ENCODE assay signal across 22 cellular contexts in genomic region chr13:109357751-109358150, GRCh38.
DNase-seq lines count a peak whose midpoint lies in the region; ATAC-seq, FAIRE-seq and TF ChIP-seq lines count a peak whose summit lies in the region.
"Had no signal": no experiment of that assay in that cellular context is flagged by ENCODE, and none has a peak within 500 bp of the region (broad histone marks: within the 10 kb centered on the region; RNA-seq: fewer than 3 reads in every experiment).

No MANE protein-coding gene starts in this region.

- H3K4me1 ChIP-seq in GM23338 (ENCODE audit: insufficient read depth), result no peaks in the 10 kb centered on the region
- H3K4me1 ChIP-seq in H1 (replicated peaks in 1 of 4; ENCODE audit: control insufficient read depth in 3 of 4, insufficient read depth in 4 of 4, low read length in 3 of 4), result peaks cover 0 to 8% (median 3%) of the 10 kb centered on the region in 4 experiments; a peak in 2 of 7 replicates
- no peaks in the 10 kb centered on the region for H3K4me1 ChIP-seq in mesendoderm (ENCODE audit: control insufficient read depth, low read depth, low read length)
- no peaks in the 10 kb centered on the region for H3K4me1 ChIP-seq in PC-9 (replicated peaks; ENCODE audit: insufficient read depth)

- H3F3A ChIP-seq in GM23338 (replicated peaks; ENCODE audit: low read depth) (no peaks in the 10 kb centered on the region), PC-9 (ENCODE audit: insufficient read depth, low read depth) (no peaks in the 10 kb centered on the region)

- H4K8ac ChIP-seq in H1 (ENCODE audit: extremely low read depth, insufficient read depth, low read length), result no peak overlapping the region
- no peak overlapping the region for H4K8ac ChIP-seq in mesendoderm (ENCODE audit: low read depth, low read length)

- no peak for FAIRE-seq in H1 (lab: Jason Lieb, UNC)
- FAIRE-seq: G401.6 had no signal

- peak; percentile 34; the same call in 1 of the 3 replicates for ATAC-seq in GM23338
- ATAC-seq: T-cell had no signal

- no peaks in the 10 kb centered on the region for H3K27me3 Mint-ChIP-seq in GM23338 (ENCODE audit: insufficient read depth, low read depth, poor library complexity)

- no peak overlapping the region for H3K4me3 Mint-ChIP-seq in GM23338
- H3K4me3 Mint-ChIP-seq: B cell, T-cell had no signal

- WGBS in H1 (ENCODE audit: extremely low coverage in 1 of 2, insufficient coverage in 1 of 2, insufficient read length in 1 of 2, insufficient replicate concordance in 2 of 2, low coverage in 1 of 2, low lambda C conversion rate in 2 of 2, missing lambda C conversion rate in 1 of 2), 2 experiments, result 89% methylated on average over 9 of the region's 9 CpGs; no CpG with 5 or more reads in 1 of the 2 experiments
- WGBS in mesendoderm (ENCODE audit: extremely low coverage, insufficient coverage, low lambda C conversion rate), result no CpG with 5 or more reads among the region's 9 CpGs

- no peak overlapping the region for H3K27ac ChIP-seq in GM23338 (ENCODE audit: low read depth)
- no peak overlapping the region for H3K27ac ChIP-seq in H1 (ENCODE audit: low read depth, low read length)
- H3K27ac ChIP-seq in mesendoderm (ENCODE audit: low read depth, low read length), result no peak overlapping the region
- H3K27ac ChIP-seq in PC-9, result no peak overlapping the region
- H3K27ac ChIP-seq: HL-60 had no signal

- no peak overlapping the region for H3K4me3 ChIP-seq in GM23338
- H3K4me3 ChIP-seq in H1 (ENCODE audit: extremely low read depth in 1 of 4, insufficient read depth in 2 of 4, low read depth in 3 of 4, low read length in 4 of 4), result no peak overlapping the region
- H3K4me3 ChIP-seq in mesendoderm (ENCODE audit: low read length), result no peak overlapping the region
- H3K4me3 ChIP-seq in PC-9, result no peak overlapping the region

- TF ChIP-seq EP300 in H1 (IDR thresholded peaks at IDR 0.05; ENCODE audit: borderline replicate concordance in 1 of 2, low read depth in 2 of 2, low read length in 2 of 2), result no peak

- POLR2A ChIA-PET in H1 (lab: Charles Lee; ENCODE audit: partially characterized antibody) (no interaction called here), PC-9 (lab: Charles Lee; ENCODE audit: unreplicated experiment) (no interaction called here)

- TF ChIP-seq CTCF in GM23338 (conservative IDR thresholded peaks at IDR 0.05; ENCODE audit: low read depth in 2 of 2) (no peak), H1 (IDR thresholded peaks at IDR 0.05; ENCODE audit: control extremely low read depth in 1 of 3, insufficient read depth in 1 of 3, low read depth in 1 of 3, low read length in 3 of 3) (no peak), PC-9 (conservative IDR thresholded peaks at IDR 0.05) (no peak)

- BruUV-seq in PC-9 (replicated peaks; lab: Mats Ljungman, UMichigan), result no TSS peak

- H3K79me1 ChIP-seq in H1 (ENCODE audit: low read depth, low read length), result no peaks in the 10 kb centered on the region
- no peaks in the 10 kb centered on the region for H3K79me1 ChIP-seq in mesendoderm (ENCODE audit: low read length)

- no peak overlapping the region for H3K27ac Mint-ChIP-seq in GM23338
- H3K27ac Mint-ChIP-seq: B cell, T-cell had no signal

- H3K4me2 ChIP-seq in GM23338 (no peak overlapping the region), H1 (ENCODE audit: insufficient read depth in 1 of 2, low read depth in 2 of 2, low read length in 2 of 2) (0 out of 4 replicates have a peak overlapping the region, but pooled peaks of 1 of the 2 experiments have one; percentile 27), mesendoderm (ENCODE audit: low read length) (no peak overlapping the region), PC-9 (no peak overlapping the region)
- H3K4me2 ChIP-seq: SK-N-SH had no signal

- no peaks in the 10 kb centered on the region for H3K9me3 Mint-ChIP-seq in GM23338
- H3K9me3 Mint-ChIP-seq: T-cell had no signal

- no peaks in the 10 kb centered on the region for H3K36me3 Mint-ChIP-seq in GM23338 (ENCODE audit: low read depth)
- H3K36me3 Mint-ChIP-seq: T-cell had no signal

- peak overlapping the region; percentile 63; the same call in 1 of the 2 replicates for H2AFZ ChIP-seq in GM23338
- H2AFZ ChIP-seq in H1 (ENCODE audit: low read length), result 0 out of 2 replicates have a peak overlapping the region, but pooled peaks have one; percentile 13
- H2AFZ ChIP-seq in PC-9, result no peak overlapping the region

- no peak overlapping the region for H2BK20ac ChIP-seq in H1 (ENCODE audit: low read length)

- H4K20me1 ChIP-seq in GM23338 (replicated peaks; ENCODE audit: insufficient read depth) (no peaks in the 10 kb centered on the region), H1 (replicated peaks in 1 of 2; ENCODE audit: control insufficient read depth in 1 of 2, insufficient read depth in 2 of 2, low read length in 2 of 2) (no peaks in the 10 kb centered on the region), PC-9 (ENCODE audit: insufficient read depth) (no peaks in the 10 kb centered on the region)

- peak overlapping the region; percentile 20; the same call in 1 of the 2 replicates for H2BK5ac ChIP-seq in H1 (ENCODE audit: low read depth, low read length)
- no peak overlapping the region for H2BK5ac ChIP-seq in mesendoderm (ENCODE audit: low read length)

- H3K18ac ChIP-seq in H1 (ENCODE audit: extremely low read depth, low read length), result no peak overlapping the region; the same call in 1 of the 2 replicates
- no peak overlapping the region for H3K18ac ChIP-seq in mesendoderm (ENCODE audit: low read length)

- no peak overlapping the region for H3K4ac ChIP-seq in H1 (replicated peaks; ENCODE audit: insufficient read length, low read depth, low read length)
- H3K4ac ChIP-seq in mesendoderm (ENCODE audit: low read depth, low read length), result no peak overlapping the region

- CTCF ChIA-PET in H1 (lab: Charles Lee; ENCODE audit: partially characterized antibody) (no interaction called here), PC-9 (lab: Charles Lee) (no interaction called here)

- no peaks in the 10 kb centered on the region for H3K79me2 ChIP-seq in GM23338 (replicated peaks; ENCODE audit: insufficient read depth)
- H3K79me2 ChIP-seq in H1 (ENCODE audit: control insufficient read depth in 1 of 2, insufficient read depth in 2 of 2, low read length in 2 of 2), result no peaks in the 10 kb centered on the region
- H3K79me2 ChIP-seq in mesendoderm (ENCODE audit: control insufficient read depth, insufficient read depth, low read length), result no peaks in the 10 kb centered on the region
- H3K79me2 ChIP-seq in PC-9 (ENCODE audit: low read depth), result no peaks in the 10 kb centered on the region

- no peak overlapping the region; a peak in 1 of 7 replicates for H3K9ac ChIP-seq in H1 (replicated peaks in 1 of 4; ENCODE audit: extremely low read depth in 1 of 4, low read depth in 3 of 4, low read length in 3 of 4)
- H3K9ac ChIP-seq in mesendoderm (ENCODE audit: low read length), result no peak overlapping the region
- H3K9ac ChIP-seq: SK-N-SH had no signal

- intact Hi-C loops in PC-9 (cut with micrococcal nuclease; ENCODE audit: unreplicated experiment), result no loop called here

- no peak overlapping the region for H4K91ac ChIP-seq in H1 (replicated peaks; ENCODE audit: insufficient read length, low read length)

- H3K36me3 ChIP-seq in GM23338 (ENCODE audit: insufficient read depth), result no peaks in the 10 kb centered on the region
- H3K36me3 ChIP-seq in H1 (ENCODE audit: control insufficient read depth in 2 of 4, insufficient read depth in 4 of 4, low read length in 3 of 4), result no peaks in the 10 kb centered on the region
- H3K36me3 ChIP-seq in mesendoderm (ENCODE audit: control insufficient read depth, insufficient read depth, low read length), result no peaks in the 10 kb centered on the region
- H3K36me3 ChIP-seq in PC-9 (ENCODE audit: low read depth), result no peaks in the 10 kb centered on the region

- H3K9me2 ChIP-seq in GM23338 (ENCODE audit: insufficient read depth) (peaks cover 7% of the 10 kb centered on the region; the same call in 1 of the 2 replicates), PC-9 (ENCODE audit: insufficient read depth) (no peaks in the 10 kb centered on the region)
- H3K9me2 ChIP-seq: SK-N-SH had no signal

- H2BK12ac ChIP-seq in H1 (ENCODE audit: low read depth, low read length), result 0 out of 2 replicates have a peak overlapping the region, but pooled peaks have one; percentile 30

- H3K27me3 ChIP-seq in GM23338 (ENCODE audit: insufficient read depth) (no peaks in the 10 kb centered on the region), H1 (replicated peaks in 1 of 4; ENCODE audit: control insufficient read depth in 3 of 4, extremely low read depth in 1 of 4, insufficient read depth in 3 of 4, low read length in 3 of 4) (no peaks in the 10 kb centered on the region), mesendoderm (ENCODE audit: insufficient read depth, low read length, poor library complexity) (no peaks in the 10 kb centered on the region), PC-9 (ENCODE audit: insufficient read depth, low read depth) (no peaks in the 10 kb centered on the region)

- H3K14ac ChIP-seq in H1 (ENCODE audit: insufficient read length), result no peak overlapping the region

- peaks cover 11% of the 10 kb centered on the region for H3K4me1 Mint-ChIP-seq in GM23338
- H3K4me1 Mint-ChIP-seq: B cell, T-cell had no signal

- no peaks in the 10 kb centered on the region for H3K23me2 ChIP-seq in H1 (ENCODE audit: low read depth, low read length)

- TF ChIP-seq POLR2A in H1 (IDR thresholded peaks at IDR 0.05; ENCODE audit: control extremely low read depth in 1 of 2, low read depth in 2 of 2, low read length in 2 of 2), result no peak

- H3K9me3 ChIP-seq in H1 (ENCODE audit: insufficient read depth in 2 of 2, low read depth in 1 of 2, low read length in 1 of 2), result no peaks in the 10 kb centered on the region
- no peaks in the 10 kb centered on the region for H3K9me3 ChIP-seq in PC-9 (ENCODE audit: insufficient read depth, low read depth)
- H3K9me3 ChIP-seq: SK-N-SH had no signal

- H2AK5ac ChIP-seq in H1 (ENCODE audit: low read depth, low read length) (no peak overlapping the region), mesendoderm (ENCODE audit: low read length) (no peak overlapping the region)

- H2BK120ac ChIP-seq in H1 (replicated peaks; ENCODE audit: low read depth, low read length) (no peak overlapping the region), mesendoderm (ENCODE audit: low read depth, low read length) (no peak overlapping the region)

- DNase-seq in GM23338 (ENCODE audit: low spot score), result no peak
- peak; percentile 15 for DNase-seq in NCI-H226
- no peak for DNase-seq in H1 (ENCODE audit: low read depth in 1 of 2, low spot score in 2 of 2)
- DNase-seq in mesendoderm, result peak; percentile 53
- DNase-seq in NCI-H146 treated with DMSO at 0.1 percent for 48 hours (lab: John Stamatoyannopoulos, UW; ENCODE audit: unreplicated experiment), result no peak
- no peak for DNase-seq in PC-9
- DNase-seq in GOT3 (lab: John Stamatoyannopoulos, UW), result no peak
- DNase-seq in cortex of kidney (lab: John Stamatoyannopoulos, UW), result no peak
- DNase-seq: DMS79 treated with DMSO at 0.1 percent for 48 hours, HCEC 1CT, NCI-H187, NCI-H2107, NCI-H2227 treated with DMSO at 0.1 percent for 48 hours, NCI-H524, NCI-H82, OCI-M1, SHP77, SK-N-SH, T-cell had no signal

- H3K23ac ChIP-seq in H1 (ENCODE audit: insufficient read length) (no peak overlapping the region), mesendoderm (ENCODE audit: low read length) (no peak overlapping the region)

- TF ChIP-seq RAD21 in H1 (IDR thresholded peaks at IDR 0.05 in 1 of 2, conservative IDR thresholded peaks at IDR 0.05 in 1 of 2; ENCODE audit: low read depth in 2 of 2, low read length in 2 of 2), result no peak

- H4K5ac ChIP-seq in H1 (ENCODE audit: insufficient read length, low read depth, low read length) (no peak overlapping the region), mesendoderm (ENCODE audit: low read length) (no peak overlapping the region)

- no peak overlapping the region; the same call in 1 of the 2 replicates for H2BK15ac ChIP-seq in H1 (ENCODE audit: low read length)
- H2BK15ac ChIP-seq in mesendoderm (replicated peaks; ENCODE audit: low read depth), result no peak overlapping the region

- H3K56ac ChIP-seq in H1 (replicated peaks; ENCODE audit: insufficient read length, low read depth, low read length) (no peak overlapping the region), mesendoderm (ENCODE audit: low read length) (no peak overlapping the region)

Comparison
In these comparisons a context has a peak if more than half of its experiments do, and no peak if none do; other contexts are left out.
1. DNase-seq: peak in NCI-H226 (single experiment) and mesendoderm (single experiment); none in GM23338 (single experiment), H1 (0 of 2), NCI-H146 treated with DMSO at 0.1 percent for 48 hours (single experiment), PC-9 (0 of 2), GOT3 (single experiment) and cortex of kidney (single experiment).